In genomic region chr9:128001411-128002298, GRCh38 we compare ENCODE assay signal across 9 cellular contexts. TPM values are rescaled to one million over a fixed set of nuclear protein-coding genes. Genes with fewer than 3 reads are reported as not detected.
DNase-seq lines count a peak whose midpoint lies in the region; ATAC-seq and TF ChIP-seq lines count a peak whose summit lies in the region.
"Had no signal": no experiment of that assay in that cellular context is flagged by ENCODE, and none has a peak within 500 bp of the region (broad histone marks: within the 10 kb centered on the region; RNA-seq: fewer than 3 reads in every experiment).

No MANE protein-coding gene starts in this region.

- 66 to 77% methylated on average over 10 to 17 of the region's 24 CpGs for WGBS in esophagus squamous epithelium, 2 donors
- 63 to 66% methylated on average over 24 of the region's 24 CpGs for WGBS in tibial nerve, 2 donors

- H3K27me3 Mint-ChIP-seq in Calu3 (ENCODE audit: unreplicated experiment), result no peaks in the 10 kb centered on the region
- no peaks in the 10 kb centered on the region for H3K27me3 Mint-ChIP-seq in stimulated activated naive CD8-positive, alpha-beta T cell treated with anti-CD3 and anti-CD28 coated beads, Interleukin-15, amount 100 ng/mL, for 72 hours

- no peak for TF ChIP-seq EP300 in tibial nerve (IDR thresholded peaks at IDR 0.05)

- intact Hi-C loops in Calu3 (cut with micrococcal nuclease; ENCODE audit: unreplicated experiment) (no loop called here), esophagus squamous epithelium (cut with DNase I) (no loop called here)

- H3K9me3 ChIP-seq in esophagus squamous epithelium (no peaks in the 10 kb centered on the region), neutrophil (no peaks in the 10 kb centered on the region), tibial nerve (no peaks in the 10 kb centered on the region)

- TF ChIP-seq CTCF in Calu3 (IDR thresholded peaks at IDR 0.05; ENCODE audit: unreplicated experiment) (no peak), RWPE1 (conservative IDR thresholded peaks at IDR 0.05; ENCODE audit: low read depth) (no peak), esophagus squamous epithelium (IDR thresholded peaks at IDR 0.05) (no peak), neutrophil (IDR thresholded peaks at IDR 0.05) (no peak), tibial nerve (IDR thresholded peaks at IDR 0.05) (no peak)

- no peak for TF ChIP-seq POLR2A in esophagus squamous epithelium (IDR thresholded peaks at IDR 0.05)
- no peak for TF ChIP-seq POLR2A in tibial nerve (IDR thresholded peaks at IDR 0.05)

- H3K27ac Mint-ChIP-seq in Calu3 (ENCODE audit: unreplicated experiment), result peak overlapping the region; percentile 39
- H3K27ac Mint-ChIP-seq in stimulated activated naive CD8-positive, alpha-beta T cell treated with anti-CD3 and anti-CD28 coated beads, Interleukin-15, amount 100 ng/mL, for 72 hours, result no peak overlapping the region

- H3K27me3 ChIP-seq in esophagus squamous epithelium, result no peaks in the 10 kb centered on the region
- H3K27me3 ChIP-seq in neutrophil, result peaks cover 29% of the 10 kb centered on the region
- no peaks in the 10 kb centered on the region for H3K27me3 ChIP-seq in tibial nerve

- H3K4me3 ChIP-seq in esophagus squamous epithelium (no peak overlapping the region), neutrophil (ENCODE audit: low read depth in 1 of 2, low read length in 1 of 2) (no peak overlapping the region), tibial nerve (no peak overlapping the region)

- H3K4me1 Mint-ChIP-seq in Calu3 (ENCODE audit: low read depth, unreplicated experiment), result no peaks in the 10 kb centered on the region
- H3K4me1 Mint-ChIP-seq in stimulated activated naive CD8-positive, alpha-beta T cell treated with anti-CD3 and anti-CD28 coated beads, Interleukin-15, amount 100 ng/mL, for 72 hours, result peaks cover 32% of the 10 kb centered on the region

- BruUV-seq in Calu3 (replicated peaks; lab: Mats Ljungman, UMichigan), result no TSS peak

- POLR2A ChIA-PET in RWPE1 (lab: Yijun Ruan, JAX; ENCODE audit: low non-redundant PET), result interaction anchor here (0.7 kb wide), 1 partner anchor 82 kb away, joined by 3 read pairs; no protein-coding TSS in a partner anchor

- CTCF ChIA-PET in Calu3 (lab: Charles Lee), result interaction anchor here (0.5 kb wide), 1 partner anchor 109 kb away, joined by 4 read pairs; no protein-coding TSS in a partner anchor
- CTCF ChIA-PET in RWPE1 (lab: Yijun Ruan, JAX), result no interaction called here

- H3K4me1 ChIP-seq in esophagus squamous epithelium (peaks cover 6 to 25% (median 17%) of the 10 kb centered on the region in 3 donors), neutrophil (ENCODE audit: control insufficient read depth in 1 of 2, insufficient read depth in 1 of 2, low read depth in 1 of 2, low read length in 1 of 2) (peaks cover 0 to 6% of the 10 kb centered on the region in 2 experiments), tibial nerve (peaks cover 0 to 14% (median 3%) of the 10 kb centered on the region in 4 donors)

- no peaks in the 10 kb centered on the region for H3K9me3 Mint-ChIP-seq in Calu3 (ENCODE audit: low read depth, unreplicated experiment)
- H3K9me3 Mint-ChIP-seq in stimulated activated naive CD8-positive, alpha-beta T cell treated with anti-CD3 and anti-CD28 coated beads, Interleukin-15, amount 100 ng/mL, for 72 hours, result no peaks in the 10 kb centered on the region

- ATAC-seq in HG03139 (IDR thresholded peaks at IDR 0.05; ENCODE audit: unreplicated experiment) (no peak), HG03520 (IDR thresholded peaks at IDR 0.05; ENCODE audit: unreplicated experiment) (no peak)
- ATAC-seq in stimulated activated naive CD8-positive, alpha-beta T cell treated with anti-CD3 and anti-CD28 coated beads, Interleukin-15, amount 100 ng/mL, for 72 hours, result no peak

- H3K36me3 ChIP-seq in esophagus squamous epithelium, result no peaks in the 10 kb centered on the region
- H3K36me3 ChIP-seq in neutrophil, result no peaks in the 10 kb centered on the region
- no peaks in the 10 kb centered on the region for H3K36me3 ChIP-seq in tibial nerve

- H3K4me3 Mint-ChIP-seq in Calu3 (ENCODE audit: low read depth, unreplicated experiment), result no peak overlapping the region
- H3K4me3 Mint-ChIP-seq in stimulated activated naive CD8-positive, alpha-beta T cell treated with anti-CD3 and anti-CD28 coated beads, Interleukin-15, amount 100 ng/mL, for 72 hours, result no peak overlapping the region

- DNase-seq in Calu3, result peak; percentile 35
- peak; percentile 45 for DNase-seq in RWPE1 (ENCODE audit: low spot score)
- no peak for DNase-seq in esophagus squamous epithelium (lab: John Stamatoyannopoulos, UW)
- DNase-seq in tibial nerve (ENCODE audit: low spot score in 2 of 2), result no peak
- DNase-seq in stimulated activated naive CD8-positive, alpha-beta T cell treated with anti-CD3 and anti-CD28 coated beads, Interleukin-15, amount 100 ng/mL, for 72 hours, result no peak
- DNase-seq: GDM1 had no signal

- H3K27ac ChIP-seq in RWPE1, result peak overlapping the region; percentile 35; the same call in 1 of the 2 replicates
- H3K27ac ChIP-seq in esophagus squamous epithelium, result peak overlapping the region; percentile 6 to 36 (median 10)
- H3K27ac ChIP-seq in neutrophil, result peak overlapping the region; percentile 20
- H3K27ac ChIP-seq in tibial nerve, result no peak overlapping the region

- peaks cover 4% of the 10 kb centered on the region for H3K36me3 Mint-ChIP-seq in Calu3 (ENCODE audit: insufficient read depth, unreplicated experiment)

RNA-seq across cellular contexts. Expression of gene EEIG1, which starts 20.9 kb away (rescaled TPM):
- total RNA-seq in Calu3 (2022) (80.7 and 84.6 TPM in 2 replicates), esophagus squamous epithelium (10 to 100 TPM; 16.9 to 65.0 (median 24.0) TPM), tibial nerve (10 to 100 TPM; 33.9 to 53.8 (median 50.2) TPM)

Comparison
In these comparisons a context has a peak if more than half of its experiments do, and no peak if none do; other contexts are left out.
1. DNase-seq: peak in Calu3 (single experiment) and RWPE1 (single experiment); none in esophagus squamous epithelium (single experiment), tibial nerve (0 of 2) and stimulated activated naive CD8-positive, alpha-beta T cell treated with anti-CD3 and anti-CD28 coated beads, Interleukin-15, amount 100 ng/mL, for 72 hours (0 of 2).
2. H3K27ac ChIP-seq: peak in RWPE1 (single experiment), esophagus squamous epithelium (4 of 4) and neutrophil (single experiment); none in tibial nerve (0 of 4).